Comparison of ENCODE assay signal across 10 cellular contexts in genomic region chr7:132500727-132501410, GRCh38.
DNase-seq lines count a peak whose midpoint lies in the region; ATAC-seq and TF ChIP-seq lines count a peak whose summit lies in the region.
"Had no signal": no experiment of that assay in that cellular context is flagged by ENCODE, and none has a peak within 500 bp of the region (broad histone marks: within the 10 kb centered on the region; RNA-seq: fewer than 3 reads in every experiment).

No MANE protein-coding gene starts in this region.

- H3K36me3 ChIP-seq in colonic mucosa = no peaks in the 10 kb centered on the region
- no peaks in the 10 kb centered on the region for H3K36me3 ChIP-seq in liver (ENCODE audit: control insufficient read depth in 4 of 4, insufficient read depth in 3 of 4, low read depth in 1 of 4, low read length in 3 of 4)
- H3K36me3 ChIP-seq in upper lobe of right lung = no peaks in the 10 kb centered on the region

- DNase-seq in NCI-H82 (lab: John Stamatoyannopoulos, UW) = peak; percentile 41
- no peak for DNase-seq in NCI-H82 treated with DMSO at 0.1 percent for 48 hours (lab: John Stamatoyannopoulos, UW; ENCODE audit: unreplicated experiment)
- peak; percentile 34 for DNase-seq in colonic mucosa
- DNase-seq in upper lobe of right lung = no peak
- DNase-seq in cortex of kidney (lab: John Stamatoyannopoulos, UW) = no peak
- DNase-seq in stimulated activated CD4-positive, alpha-beta T cell treated with anti-CD3 and anti-CD28 coated beads, Interleukin-4, amount 100 ng/mL, for 4 hours = no peak
- DNase-seq: NCI-H1092 treated with DMSO at 0.1 percent for 48 hours had no signal

- no peak overlapping the region for H3K27ac ChIP-seq in colonic mucosa
- no peak overlapping the region for H3K27ac ChIP-seq in liver (ENCODE audit: low read depth in 1 of 2, low read length in 2 of 2)
- H3K27ac ChIP-seq in upper lobe of right lung = no peak overlapping the region
- H3K27ac ChIP-seq: A549 had no signal

- WGBS in liver = 66% methylated on average over 10 of the region's 10 CpGs

- peak; percentile 42 for ATAC-seq in upper lobe of right lung
- ATAC-seq in HG02571 (IDR thresholded peaks at IDR 0.05; ENCODE audit: unreplicated experiment) = no peak

- H3K4me1 ChIP-seq in colonic mucosa = no peaks in the 10 kb centered on the region
- H3K4me1 ChIP-seq in liver (ENCODE audit: control insufficient read depth in 4 of 4, insufficient read depth in 4 of 4, low read length in 3 of 4) = no peaks in the 10 kb centered on the region
- H3K4me1 ChIP-seq in upper lobe of right lung = no peaks in the 10 kb centered on the region
- H3K4me1 ChIP-seq: A549 had no signal

- intact Hi-C loops in colonic mucosa (cut with DNase I) = no loop called here
- intact Hi-C loops in upper lobe of right lung (cut with DNase I) = no loop called here

- H3K9ac ChIP-seq in colonic mucosa (ENCODE audit: low read depth in 2 of 2, low read length in 2 of 2) (no peak overlapping the region), liver (ENCODE audit: low read depth in 1 of 2, low read length in 2 of 2) (no peak overlapping the region)

- TF ChIP-seq CTCF in colonic mucosa (IDR thresholded peaks at IDR 0.05) = no peak
- TF ChIP-seq CTCF in liver (IDR thresholded peaks at IDR 0.05; ENCODE audit: low read depth, low read length, missing input control) = peak; percentile 28
- TF ChIP-seq CTCF in upper lobe of right lung (IDR thresholded peaks at IDR 0.05) = peak; percentile 38

- TF ChIP-seq RAD21 in liver (IDR thresholded peaks at IDR 0.05) = peak; percentile 45 to 71

- no peaks in the 10 kb centered on the region for H3K9me3 ChIP-seq in colonic mucosa
- no peaks in the 10 kb centered on the region for H3K9me3 ChIP-seq in liver (ENCODE audit: control insufficient read depth in 4 of 4, low read length in 3 of 4)
- H3K9me3 ChIP-seq in upper lobe of right lung = no peaks in the 10 kb centered on the region
- H3K9me3 ChIP-seq: A549 had no signal

- H3K27me3 ChIP-seq in colonic mucosa (no peaks in the 10 kb centered on the region), liver (ENCODE audit: control insufficient read depth in 4 of 4, insufficient read depth in 4 of 4, low read length in 3 of 4) (no peaks in the 10 kb centered on the region), upper lobe of right lung (no peaks in the 10 kb centered on the region)

- H3K4me3 ChIP-seq in colonic mucosa = no peak overlapping the region
- no peak overlapping the region for H3K4me3 ChIP-seq in liver (ENCODE audit: low read depth in 1 of 3, low read length in 3 of 3)
- no peak overlapping the region for H3K4me3 ChIP-seq in upper lobe of right lung
- H3K4me3 ChIP-seq: A549 had no signal

TF ChIP-seq in liver, 16 proteins besides CTCF, POLR2A, EP300 and RAD21:
- TF ChIP-seq YY1 (IDR thresholded peaks at IDR 0.05) (no peak), RXRA (IDR thresholded peaks at IDR 0.05) (peak in 1 of 2 donors; percentile 30)

Comparison
In these comparisons a context has a peak if more than half of its experiments do, and no peak if none do; other contexts are left out.
1. DNase-seq: peak in NCI-H82 (single experiment) and colonic mucosa (single experiment); none in NCI-H82 treated with DMSO at 0.1 percent for 48 hours (single experiment), upper lobe of right lung (single experiment), cortex of kidney (single experiment) and stimulated activated CD4-positive, alpha-beta T cell treated with anti-CD3 and anti-CD28 coated beads, Interleukin-4, amount 100 ng/mL, for 4 hours (0 of 2).